In genomic region chr15:97082835-97083234, GRCh38 we compare ENCODE assay signal across 14 cellular contexts.
"Had no signal": no experiment of that assay in that cellular context is flagged by ENCODE, and none has a peak within 500 bp of the region (broad histone marks: within the 10 kb centered on the region; RNA-seq: fewer than 3 reads in every experiment).

No MANE protein-coding gene starts in this region.

- H3K4me3 Mint-ChIP-seq: activated CD4-positive, alpha-beta memory T cell treated with anti-CD3 and anti-CD28 coated beads for 36 hours; activated naive CD8-positive, alpha-beta T cell; dendritic cell treated with granulocyte-macrophage colony-stimulating factor and Interleukin-4, amounts not matched to agents 40 ng/mL and 50 ng/mL, for 4 days; endodermal cell; memory B cell; natural killer cell treated with Interleukin-12 subunit alpha and Interleukin-12 subunit beta and Interleukin-15 and Interleukin-18, amount 100 ng/mL, for 72 hours had no signal

- H3K36me3 Mint-ChIP-seq: activated CD4-positive, alpha-beta memory T cell treated with anti-CD3 and anti-CD28 coated beads for 36 hours; activated naive CD8-positive, alpha-beta T cell; memory B cell; natural killer cell treated with Interleukin-12 subunit alpha and Interleukin-12 subunit beta and Interleukin-15 and Interleukin-18, amount 100 ng/mL, for 72 hours had no signal

- H3K27me3 Mint-ChIP-seq: activated CD4-positive, alpha-beta memory T cell treated with anti-CD3 and anti-CD28 coated beads for 36 hours; activated naive CD8-positive, alpha-beta T cell; memory B cell; natural killer cell treated with Interleukin-12 subunit alpha and Interleukin-12 subunit beta and Interleukin-15 and Interleukin-18, amount 100 ng/mL, for 72 hours had no signal

- H3K9me3 Mint-ChIP-seq: dendritic cell treated with granulocyte-macrophage colony-stimulating factor and Interleukin-4, amounts not matched to agents 40 ng/mL and 50 ng/mL, for 4 days; endodermal cell had no signal

- H3K4me1 Mint-ChIP-seq: memory B cell had no signal

- H3K27ac Mint-ChIP-seq: activated CD4-positive, alpha-beta memory T cell treated with anti-CD3 and anti-CD28 coated beads for 36 hours; activated naive CD8-positive, alpha-beta T cell; dendritic cell treated with granulocyte-macrophage colony-stimulating factor and Interleukin-4, amounts not matched to agents 40 ng/mL and 50 ng/mL, for 4 days; endodermal cell; memory B cell; natural killer cell treated with Interleukin-12 subunit alpha and Interleukin-12 subunit beta and Interleukin-15 and Interleukin-18, amount 100 ng/mL, for 72 hours had no signal

- DNase-seq: activated CD4-positive, alpha-beta memory T cell treated with anti-CD3 and anti-CD28 coated beads for 36 hours; activated CD4-positive, CD25-positive, alpha-beta regulatory T cell treated with anti-CD3 and anti-CD28 coated beads, Interleukin-2, amount 50 U/mL, for 72 hours; activated gamma-delta T cell; activated T-cell treated with anti-CD3 and anti-CD28 coated beads, Interleukin-2, amount 50 U/mL, for 48 hours; cerebellar nuclear complex; endodermal cell; glutamatergic neuron; left ventricle myocardium inferior; ovary; uterus had no signal

- ATAC-seq: natural killer cell treated with Interleukin-12 subunit alpha and Interleukin-12 subunit beta and Interleukin-15 and Interleukin-18, amount 100 ng/mL, for 72 hours had no signal
